Comparison of ENCODE assay signal across 8 cellular contexts in the genomic region with DNA sequence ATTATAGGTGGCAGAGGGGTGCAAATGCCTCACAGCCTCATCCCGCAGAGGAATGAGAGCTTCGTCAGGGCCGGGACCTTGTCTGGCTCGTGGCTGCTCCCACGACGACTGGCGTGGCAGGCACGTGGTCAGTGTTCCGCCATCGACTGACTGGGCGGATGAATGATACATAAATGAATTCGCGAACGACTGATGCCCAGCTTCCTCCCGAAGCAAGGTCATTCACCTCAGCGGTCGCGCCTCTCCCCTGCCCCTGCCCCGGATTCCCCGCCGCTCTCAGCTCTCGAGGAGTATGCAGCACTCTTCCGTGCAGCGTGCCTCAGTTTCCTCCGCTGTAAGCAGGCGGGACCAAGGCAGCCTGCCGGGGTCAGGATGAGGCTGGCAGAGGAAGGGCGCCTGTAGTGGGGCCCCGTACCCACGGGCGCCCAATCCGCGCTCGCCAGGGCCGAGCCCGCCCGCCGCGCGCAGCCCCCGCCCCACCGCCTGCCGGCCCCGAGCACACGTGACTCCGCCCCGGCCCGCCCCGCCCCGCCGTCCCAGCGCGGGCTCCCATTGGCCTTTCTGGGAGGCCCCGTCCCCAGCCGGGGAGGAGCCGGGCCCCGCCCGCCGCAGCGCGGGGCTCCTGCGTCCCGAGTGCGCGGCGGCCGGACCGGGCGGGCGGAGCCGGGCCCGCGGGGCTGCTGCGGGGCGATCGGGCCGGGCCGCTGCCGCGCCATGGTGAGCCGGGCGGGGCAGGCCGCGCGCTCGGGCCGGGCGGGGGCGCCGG. TPM values are rescaled to one million over a fixed set of nuclear protein-coding genes. Genes with fewer than 3 reads are reported as not detected.
DNase-seq lines count a peak whose midpoint lies in the region; ATAC-seq and TF ChIP-seq lines count a peak whose summit lies in the region.

Gene SNN, plus strand, starts transcription at position 632 of the 766 bp plus-strand sequence. CDS start 7,605 bp downstream, outside the sequence.

- ATAC-seq in HG03066 (IDR thresholded peaks at IDR 0.05; ENCODE audit: low read depth, unreplicated experiment) (peak; percentile 42), left lung (peak; percentile 97)

- H3K4me3 Mint-ChIP-seq in activated CD4-positive, alpha-beta T cell treated with anti-CD3 and anti-CD28 coated beads, Interleukin-2, amount 10 ng/mL, durations not matched to agents 7 days and 5 days, result peak within 1 kb of the TSS; percentile 79

- POLR2A ChIA-PET in activated CD4-positive, alpha-beta T cell treated with anti-CD3 and anti-CD28 coated beads, Interleukin-2, amount 10 ng/mL, durations not matched to agents 7 days and 5 days (lab: Charles Lee), result no interaction called here

- no peak for TF ChIP-seq CTCF in left lung (IDR thresholded peaks at IDR 0.05)

- no peaks in the 10 kb centered on the region for H3K9me3 ChIP-seq in left lung

- CTCF ChIA-PET in activated CD4-positive, alpha-beta T cell treated with anti-CD3 and anti-CD28 coated beads, Interleukin-2, amount 10 ng/mL, durations not matched to agents 7 days and 5 days (lab: Charles Lee), result interaction anchor here (1.0 to 1.6 kb wide), 5 partner anchors 11 to 719 kb away, joined by 3 to 4 read pairs (median 4); no protein-coding TSS in a partner anchor

- peaks cover 26 to 50% of the 10 kb centered on the region in 2 donors for H3K4me1 ChIP-seq in left lung

- no peaks in the 10 kb centered on the region for H3K36me3 ChIP-seq in left lung

- DNase-seq in SIG-M5 treated with dmso at 0.1 percent for 504 hours (lab: John Stamatoyannopoulos, UW; ENCODE audit: unreplicated experiment), result peak; percentile 72
- no peak for DNase-seq in SIG-M5 (lab: John Stamatoyannopoulos, UW)
- peak; percentile 40 for DNase-seq in NCI-H510A (lab: John Stamatoyannopoulos, UW)
- DNase-seq in activated CD4-positive, alpha-beta T cell treated with anti-CD3 and anti-CD28 coated beads, Interleukin-2, amount 10 ng/mL, durations not matched to agents 7 days and 5 days, result peak; percentile 88
- DNase-seq in dedifferentiated amniotic fluid mesenchymal stem cell (ENCODE audit: extremely low spot score), result peak; percentile 79
- peak; percentile 88 to 96 for DNase-seq in left lung
- peak; percentile 86 to 91 for DNase-seq in stimulated activated CD4-positive, alpha-beta T cell treated with anti-CD3 and anti-CD28 coated beads, Interleukin-2, amount 100 ng/mL, for 24 hours

- no peaks in the 10 kb centered on the region for H3K9me3 Mint-ChIP-seq in activated CD4-positive, alpha-beta T cell treated with anti-CD3 and anti-CD28 coated beads, Interleukin-2, amount 10 ng/mL, durations not matched to agents 7 days and 5 days

- peak within 1 kb of the TSS; percentile 42 to 77 for H3K27ac ChIP-seq in left lung

- no peaks in the 10 kb centered on the region for H3K27me3 Mint-ChIP-seq in activated CD4-positive, alpha-beta T cell treated with anti-CD3 and anti-CD28 coated beads, Interleukin-2, amount 10 ng/mL, durations not matched to agents 7 days and 5 days

- peak within 1 kb of the TSS; percentile 65 to 83 for H3K4me3 ChIP-seq in left lung

- H3K27ac Mint-ChIP-seq in activated CD4-positive, alpha-beta T cell treated with anti-CD3 and anti-CD28 coated beads, Interleukin-2, amount 10 ng/mL, durations not matched to agents 7 days and 5 days, result peak within 1 kb of the TSS; percentile 74

- no peaks in the 10 kb centered on the region for H3K27me3 ChIP-seq in left lung

- intact Hi-C loops in left lung (cut with DNase I), result no loop called here

- peaks cover 3% of the 10 kb centered on the region for H3K36me3 Mint-ChIP-seq in activated CD4-positive, alpha-beta T cell treated with anti-CD3 and anti-CD28 coated beads, Interleukin-2, amount 10 ng/mL, durations not matched to agents 7 days and 5 days (ENCODE audit: low read depth)

- H3K4me1 Mint-ChIP-seq in activated CD4-positive, alpha-beta T cell treated with anti-CD3 and anti-CD28 coated beads, Interleukin-2, amount 10 ng/mL, durations not matched to agents 7 days and 5 days, result peaks cover 77% of the 10 kb centered on the region

RNA-seq across cellular contexts. Expression of gene SNN, which starts in this region (rescaled TPM):
- total RNA-seq in activated CD4-positive, alpha-beta T cell treated with anti-CD3 and anti-CD28 coated beads, Interleukin-2, amount 10 ng/mL, durations not matched to agents 7 days and 5 days, result 10 to 100 TPM; 21.7 to 23.4 TPM
- total RNA-seq in left lung, result 10 to 100 TPM; 21.1 to 21.4 TPM
